In genomic region chr1:97427371-97427770, GRCh38 we compare ENCODE assay signal across 19 cellular contexts.
DNase-seq lines count a peak whose midpoint lies in the region; ATAC-seq, FAIRE-seq and TF ChIP-seq lines count a peak whose summit lies in the region.
"Had no signal": no experiment of that assay in that cellular context is flagged by ENCODE, and none has a peak within 500 bp of the region (broad histone marks: within the 10 kb centered on the region; RNA-seq: fewer than 3 reads in every experiment).

No MANE protein-coding gene starts in this region.

- H3K27me3 ChIP-seq in gastroesophageal sphincter (no peaks in the 10 kb centered on the region), ovary (no peaks in the 10 kb centered on the region)
- H3K27me3 ChIP-seq: BLaER1, SJCRH30 had no signal

- no peak for FAIRE-seq in GM12891 (lab: Jason Lieb, UNC)
- FAIRE-seq: A204.1 had no signal

- H3K36me3 ChIP-seq in gastroesophageal sphincter = no peaks in the 10 kb centered on the region
- H3K36me3 ChIP-seq in ovary = no peaks in the 10 kb centered on the region
- H3K36me3 ChIP-seq: BLaER1, SJCRH30 had no signal

- 93% methylated on average over 2 to 3 of the region's 3 CpGs for WGBS in gastroesophageal sphincter (ENCODE audit: low coverage in 1 of 2), 2 donors
- 93 to 97% (median 96%) methylated on average over 3 of the region's 3 CpGs for WGBS in ovary, 3 donors

- H3K27ac ChIP-seq in gastroesophageal sphincter (no peak overlapping the region), ovary (no peak overlapping the region)
- H3K27ac ChIP-seq: BLaER1, PC-9, SJCRH30 had no signal

- no peak for TF ChIP-seq CTCF in gastroesophageal sphincter (IDR thresholded peaks at IDR 0.05)
- no peak for TF ChIP-seq CTCF in ovary (IDR thresholded peaks at IDR 0.05)

- no peaks in the 10 kb centered on the region for H3K4me1 ChIP-seq in gastroesophageal sphincter
- no peaks in the 10 kb centered on the region for H3K4me1 ChIP-seq in ovary (ENCODE audit: insufficient read depth)
- H3K4me1 ChIP-seq: BLaER1, SJCRH30 had no signal

- ATAC-seq in GM19438 (IDR thresholded peaks at IDR 0.05; ENCODE audit: low read depth, unreplicated experiment) (peak; percentile 61), HG02623 (IDR thresholded peaks at IDR 0.05; ENCODE audit: unreplicated experiment) (peak; percentile 46), gastroesophageal sphincter (no peak), HG03095 (IDR thresholded peaks at IDR 0.05; ENCODE audit: unreplicated experiment) (no peak), HG02870 (IDR thresholded peaks at IDR 0.05; ENCODE audit: unreplicated experiment) (no peak)
- ATAC-seq: CD8-positive, alpha-beta T cell had no signal

- intact Hi-C loops in ovary (cut with DNase I) = no loop called here

- H3K9me3 ChIP-seq in gastroesophageal sphincter (no peaks in the 10 kb centered on the region), ovary (no peaks in the 10 kb centered on the region)
- H3K9me3 ChIP-seq: BLaER1, SJCRH30 had no signal

- TF ChIP-seq POLR2A in GM12891 (IDR thresholded peaks at IDR 0.05; ENCODE audit: low read depth, low read length) (no peak), gastroesophageal sphincter (IDR thresholded peaks at IDR 0.05) (no peak), ovary (IDR thresholded peaks at IDR 0.05) (no peak)

- DNase-seq in GM12891 (ENCODE audit: insufficient read length, low spot score) (no peak), OCI-M1 (lab: John Stamatoyannopoulos, UW) (peak; percentile 3), ovary (no peak)
- DNase-seq: CD8-positive, alpha-beta T cell; H9; NCI-H1436; NCI-H2081; NCI-H510A; NCI-H774; PC-9; SJCRH30; SW 1271 had no signal

- H3K4me3 ChIP-seq in gastroesophageal sphincter = no peak overlapping the region
- H3K4me3 ChIP-seq in ovary = no peak overlapping the region
- H3K4me3 ChIP-seq: BLaER1, PC-9, SJCRH30 had no signal

- no peak for TF ChIP-seq EP300 in gastroesophageal sphincter (IDR thresholded peaks at IDR 0.05)
- TF ChIP-seq EP300 in ovary (IDR thresholded peaks at IDR 0.05) = no peak

TF ChIP-seq in GM12891, 5 proteins besides CTCF, POLR2A, EP300 and RAD21:
- TF ChIP-seq POU2F2 (IDR thresholded peaks at IDR 0.05; ENCODE audit: low read depth, low read length) (no peak), POLR2AphosphoS5 (IDR thresholded peaks at IDR 0.05; ENCODE audit: low read depth, low read length) (no peak), TAF1 (IDR thresholded peaks at IDR 0.05; ENCODE audit: low read depth, low read length) (no peak), PAX5 (IDR thresholded peaks at IDR 0.05; ENCODE audit: insufficient read depth, low read length, severe bottlenecking) (no peak), SPI1 (IDR thresholded peaks at IDR 0.05; ENCODE audit: low read depth, low read length) (0 out of 2 replicates have a peak, but pooled peaks have one; percentile 8)

Comparison
In these comparisons a context has a peak if more than half of its experiments do, and no peak if none do; other contexts are left out.
1. ATAC-seq: peak in GM19438 (single experiment) and HG02623 (single experiment); none in gastroesophageal sphincter (single experiment), HG03095 (single experiment) and HG02870 (single experiment).